8 cellular contexts compared by ENCODE assay signal in the genomic region with DNA sequence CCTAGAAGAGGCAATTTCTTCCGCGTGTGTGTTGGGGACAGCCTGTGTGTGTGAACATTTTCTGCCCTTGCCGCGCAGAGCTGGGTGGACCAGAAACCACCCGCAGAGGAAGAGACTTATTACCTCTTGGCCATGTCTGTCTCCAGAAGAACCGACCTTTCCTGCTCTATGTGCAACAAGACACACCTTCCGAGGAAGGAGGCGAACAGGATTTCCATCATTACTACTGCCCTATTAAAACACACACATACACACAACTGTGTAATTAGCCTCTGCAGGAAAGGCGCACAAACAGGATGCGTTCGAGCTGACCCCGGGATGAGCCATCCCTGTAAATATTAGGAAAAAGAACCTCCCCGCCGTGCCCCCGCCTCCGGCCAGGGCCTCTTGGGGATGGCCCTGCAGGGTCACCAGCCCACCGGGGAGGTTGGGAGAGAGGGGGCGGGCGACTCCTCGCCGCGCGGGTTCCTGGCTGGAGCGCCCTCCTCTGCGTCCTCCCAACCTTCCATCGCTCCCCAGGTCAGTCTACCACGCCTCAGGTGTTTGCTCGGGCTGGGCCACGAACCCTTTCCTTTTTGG. TPM values are rescaled to one million over a fixed set of nuclear protein-coding genes. Genes with fewer than 3 reads are reported as not detected.
DNase-seq lines count a peak whose midpoint lies in the region; TF ChIP-seq lines count a peak whose summit lies in the region.

No MANE protein-coding gene starts in this region.

- H3K27me3 ChIP-seq in Caco-2 (replicated peaks; ENCODE audit: control insufficient read depth, insufficient read depth, low read length) (no peaks in the 10 kb centered on the region), neural cell (ENCODE audit: insufficient read depth, low read depth, low read length) (peaks cover 45% of the 10 kb centered on the region)

- TF ChIP-seq EP300 in neural cell (conservative IDR thresholded peaks at IDR 0.05; ENCODE audit: poor library complexity, severe bottlenecking) = no peak

- CTCF ChIA-PET in Caco-2 (lab: Charles Lee) = interaction anchor here (0.6 to 1.1 kb wide), 3 partner anchors 8 to 137 kb away, joined by 3 to 4 read pairs (median 3); no protein-coding TSS in a partner anchor

- peak overlapping the region; percentile 42 for H3K9ac ChIP-seq in neural cell (ENCODE audit: low read length)

- peak overlapping the region; percentile 83 for H3K4me3 Mint-ChIP-seq in Caco-2 (ENCODE audit: unreplicated experiment)

- no peak for TF ChIP-seq CTCF in Caco-2 (IDR thresholded peaks at IDR 0.05; ENCODE audit: insufficient read depth in 1 of 2, low read depth in 1 of 2, low read length in 1 of 2, severe bottlenecking in 1 of 2, unreplicated experiment in 1 of 2)
- TF ChIP-seq CTCF in epithelial cell of esophagus (IDR thresholded peaks at IDR 0.05; ENCODE audit: insufficient read depth, low read depth, low read length, missing control alignments) = no peak
- no peak for TF ChIP-seq CTCF in neural cell (IDR thresholded peaks at IDR 0.05; ENCODE audit: poor library complexity, severe bottlenecking)

- H3K79me2 ChIP-seq in neural cell (replicated peaks; ENCODE audit: insufficient read depth, low read length) = no peaks in the 10 kb centered on the region

- H3K4me1 Mint-ChIP-seq in Caco-2 (ENCODE audit: low read depth, unreplicated experiment) = no peaks in the 10 kb centered on the region

- H3K27ac ChIP-seq in neural cell (ENCODE audit: low read length) = no peak overlapping the region

- DNase-seq in Caco-2 = no peak
- peak; percentile 83 for DNase-seq in NCI-H69 (lab: John Stamatoyannopoulos, UW)
- DNase-seq in epithelial cell of esophagus (ENCODE audit: low read depth) = peak; percentile 52
- DNase-seq in head of caudate nucleus = no peak
- no peak for DNase-seq in NCI-H2107 (lab: John Stamatoyannopoulos, UW)
- no peak for DNase-seq in NCI-H2107 treated with DMSO at 0.1 percent for 48 hours (lab: John Stamatoyannopoulos, UW; ENCODE audit: unreplicated experiment)
- DNase-seq in GF-D8 (lab: John Stamatoyannopoulos, UW) = no peak

- H3K9me3 ChIP-seq in Caco-2 (no peaks in the 10 kb centered on the region), neural cell (ENCODE audit: low read length) (no peaks in the 10 kb centered on the region)

- POLR2A ChIA-PET in Caco-2 (lab: Charles Lee) = interaction anchor here (0.9 to 1.1 kb wide), 5 partner anchors 12 to 377 kb away, joined by 3 to 5 read pairs (median 3); partner anchors contain the start of gene HIF1A

- TSS peak; percentile 23 for BruUV-seq in Caco-2 (replicated peaks; lab: Mats Ljungman, UMichigan)

- H3K4me2 ChIP-seq in neural cell (ENCODE audit: low read length) = no peak overlapping the region

- H3K9me3 Mint-ChIP-seq in Caco-2 (ENCODE audit: unreplicated experiment) = no peaks in the 10 kb centered on the region

- H2AFZ ChIP-seq in neural cell (ENCODE audit: low read depth, low read length) = no peak overlapping the region

- 0 out of 2 replicates have a peak, but pooled peaks cover 3% of the 10 kb centered on the region for H3K4me1 ChIP-seq in Caco-2

- H3K4me3 ChIP-seq in Caco-2 (ENCODE audit: low read depth, low read length) = peak overlapping the region; percentile 49
- H3K4me3 ChIP-seq in epithelial cell of esophagus (ENCODE audit: low read length) = peak overlapping the region; percentile 94
- peak overlapping the region; percentile 67 for H3K4me3 ChIP-seq in neural cell (ENCODE audit: low read length)

- no peaks in the 10 kb centered on the region for H3K9me2 ChIP-seq in neural cell (ENCODE audit: insufficient read depth, low read length)

- H4K20me1 ChIP-seq in neural cell (ENCODE audit: insufficient read depth) = no peaks in the 10 kb centered on the region

- H3K27me3 Mint-ChIP-seq in Caco-2 (ENCODE audit: insufficient read depth, unreplicated experiment) = no peaks in the 10 kb centered on the region

- H3F3A ChIP-seq in neural cell (ENCODE audit: insufficient read depth, low read length, poor library complexity, severe bottlenecking) = no peaks in the 10 kb centered on the region

- H3K27ac Mint-ChIP-seq in Caco-2 (ENCODE audit: unreplicated experiment) = peak overlapping the region; percentile 62

- peaks cover 7% of the 10 kb centered on the region for H3K36me3 Mint-ChIP-seq in Caco-2 (ENCODE audit: insufficient read depth, unreplicated experiment)

- no peaks in the 10 kb centered on the region for H3K36me3 ChIP-seq in Caco-2 (ENCODE audit: control insufficient read depth, insufficient read depth, low read length)
- no peaks in the 10 kb centered on the region for H3K36me3 ChIP-seq in neural cell (ENCODE audit: insufficient read depth, low read length)

- no peak for TF ChIP-seq RAD21 in neural cell (conservative IDR thresholded peaks at IDR 0.05)

- intact Hi-C loops in Caco-2 (cut with micrococcal nuclease; ENCODE audit: unreplicated experiment) = loop anchor here (1.0 to 5.0 kb wide), 3 partner anchors 40 to 118 kb away; partner anchors contain the start of gene TMEM30B
- intact Hi-C loops in head of caudate nucleus (cut with DNase I) = no loop called here

TF ChIP-seq in neural cell, 6 proteins besides CTCF, POLR2A, EP300 and RAD21:
- TF ChIP-seq TAF1 (IDR thresholded peaks at IDR 0.05; ENCODE audit: low read depth) (no peak), REST (IDR thresholded peaks at IDR 0.05; ENCODE audit: borderline replicate concordance) (no peak), SMC3 (conservative IDR thresholded peaks at IDR 0.05; ENCODE audit: poor library complexity) (no peak), EZH2 (IDR thresholded peaks at IDR 0.05; ENCODE audit: borderline replicate concordance, insufficient read depth, low read length, poor library complexity, severe bottlenecking) (no peak), POLR2AphosphoS5 (IDR thresholded peaks at IDR 0.05) (no peak), MXI1 (conservative IDR thresholded peaks at IDR 0.05; ENCODE audit: poor library complexity, severe bottlenecking) (no peak)

RNA-seq across cellular contexts. Expression of gene PRKCH, which starts 0.5 kb away (rescaled TPM):
- total RNA-seq in Caco-2 (2022) = 17.8 and 18.3 TPM in 2 replicates
- polyA plus RNA-seq in neural cell = 2.0 and 3.4 TPM in 2 replicates
- polyA minus RNA-seq in neural cell = 1.5 and 12.7 TPM in 2 replicates

RNA-seq across cellular contexts. Expression of gene TMEM30B, which starts 39.8 kb away (rescaled TPM):
- 31.4 and 32.5 TPM in 2 replicates for total RNA-seq in Caco-2 (2022)
- polyA plus RNA-seq in neural cell = 0.28 TPM in 1 of 2 replicates, not detected in the other
- not detected in 2 replicates for polyA minus RNA-seq in neural cell

Comparison
In these comparisons a context has a peak if more than half of its experiments do, and no peak if none do; other contexts are left out.
1. DNase-seq: peak in NCI-H69 (single experiment) and epithelial cell of esophagus (single experiment); none in Caco-2 (0 of 2), head of caudate nucleus (0 of 42), NCI-H2107 (single experiment), NCI-H2107 treated with DMSO at 0.1 percent for 48 hours (single experiment) and GF-D8 (single experiment).
2. Peak in every context shown above with its lines, with median percentiles within 50 percentile points of each other: H3K4me3 ChIP-seq.